In the genomic region with DNA sequence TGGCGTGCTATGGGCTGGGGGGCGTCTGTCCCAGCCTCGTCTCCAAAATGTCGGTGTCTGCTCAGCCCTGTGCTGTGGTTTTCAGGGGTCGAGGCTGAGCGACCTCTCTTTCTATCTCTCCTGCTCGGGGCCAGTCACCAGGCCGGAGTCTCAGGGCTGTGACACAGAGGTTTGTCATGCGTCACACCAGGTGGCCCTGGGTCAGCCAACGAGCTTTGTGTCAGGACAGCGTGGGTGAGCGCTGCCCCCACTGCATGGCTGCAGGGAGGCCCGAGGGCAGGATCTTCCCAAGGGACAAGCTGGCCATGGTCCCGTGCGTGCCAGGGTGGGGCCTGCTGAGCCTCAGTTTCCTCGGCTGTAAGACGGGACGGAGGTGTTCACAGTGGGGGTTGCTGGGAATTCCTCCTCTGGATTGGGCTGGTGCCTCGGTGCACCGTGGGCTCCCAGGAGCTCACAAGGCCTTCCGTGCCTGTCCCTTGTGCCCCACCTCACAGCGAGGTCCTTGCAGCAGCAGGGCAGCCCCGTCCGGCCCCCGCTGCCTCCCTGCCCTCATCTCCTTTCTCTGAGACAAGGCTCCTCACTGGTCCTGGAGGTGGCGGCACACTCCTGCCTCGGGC, we compare ENCODE assay signal across 20 cellular contexts. TPM values are rescaled to one million over a fixed set of nuclear protein-coding genes. Genes with fewer than 3 reads are reported as not detected.
DNase-seq lines count a peak whose midpoint lies in the region; ATAC-seq and TF ChIP-seq lines count a peak whose summit lies in the region.
"Had no signal": no experiment of that assay in that cellular context is flagged by ENCODE, and none has a peak within 500 bp of the region (broad histone marks: within the 10 kb centered on the region; RNA-seq: fewer than 3 reads in every experiment).

No MANE protein-coding gene starts in this region.

- H3K36me3 Mint-ChIP-seq in activated B cell treated with CpG ODN at 0.5 μM for 24 hours (ENCODE audit: low read depth) (peaks cover 7% of the 10 kb centered on the region), endothelial cell (ENCODE audit: low read depth, unreplicated experiment) (no peaks in the 10 kb centered on the region)
- H3K36me3 Mint-ChIP-seq: activated naive CD8-positive, alpha-beta T cell had no signal

- TF ChIP-seq RAD21 in Ishikawa (IDR thresholded peaks at IDR 0.05; ENCODE audit: low read depth) = no peak; the same call in 1 of the 2 replicates

- intact Hi-C loops in activated B cell treated with CpG ODN at 0.5 μM for 24 hours (cut with micrococcal nuclease) = no loop called here

- CTCF ChIA-PET in activated B cell treated with CpG ODN at 0.5 μM for 24 hours (lab: Charles Lee) = no interaction called here

- TF ChIP-seq EP300 in Ishikawa (IDR thresholded peaks at IDR 0.05; ENCODE audit: borderline replicate concordance) = 0 out of 2 replicates have a peak, but pooled peaks have one; percentile 21

- DNase-seq in Caki2 (ENCODE audit: low read depth) = peak; percentile 68
- no peak for DNase-seq in activated B cell treated with CpG ODN at 0.5 μM for 24 hours
- DNase-seq in myocyte (ENCODE audit: low read depth) = peak; percentile 79
- no peak for DNase-seq in NCI-H2196 (lab: John Stamatoyannopoulos, UW; ENCODE audit: unreplicated experiment)
- no peak for DNase-seq in endothelial cell (ENCODE audit: low spot score)
- DNase-seq in amygdala (lab: John Stamatoyannopoulos, UW) = no peak
- DNase-seq: activated CD8-positive, alpha-beta T cell treated with anti-CD3 and anti-CD28 coated beads, Interleukin-2, amount 10 ng/mL, durations not matched to agents 7 days and 5 days; activated T-cell treated with anti-CD3 and anti-CD28 coated beads, Interleukin-2, amount 50 U/mL, for 48 hours; Caco-2; GF-D8; HFFc6; left ventricle myocardium superior; MM.1S; NCI-H1694 treated with DMSO at 0.1 percent for 48 hours; NK-92 treated with Interleukin-12 subunit alpha and Interleukin-12 subunit beta, amount 100 ng/mL, for 24 hours; sigmoid colon had no signal

- H3K27me3 Mint-ChIP-seq in activated B cell treated with CpG ODN at 0.5 μM for 24 hours (no peaks in the 10 kb centered on the region), endothelial cell (ENCODE audit: unreplicated experiment) (peaks cover 2% of the 10 kb centered on the region)
- H3K27me3 Mint-ChIP-seq: activated naive CD8-positive, alpha-beta T cell had no signal

- no peak for TF ChIP-seq CTCF in activated B cell treated with CpG ODN at 0.5 μM for 24 hours (IDR thresholded peaks at IDR 0.05)
- TF ChIP-seq CTCF in endothelial cell (IDR thresholded peaks at IDR 0.05; ENCODE audit: unreplicated experiment) = no peak

- in situ Hi-C loops in Caki2 (cut with HindIII; ENCODE audit: low pct_unique_long_range_greater_than_20kb, low sequenced_read_pairs) = no loop called here

- H3K4me1 Mint-ChIP-seq in activated B cell treated with CpG ODN at 0.5 μM for 24 hours = peaks cover 60% of the 10 kb centered on the region
- H3K4me1 Mint-ChIP-seq in endothelial cell (ENCODE audit: unreplicated experiment) = no peaks in the 10 kb centered on the region

- ATAC-seq in activated B cell treated with CpG ODN at 0.5 μM for 24 hours (ENCODE audit: low read depth) (no peak), HG02885 (IDR thresholded peaks at IDR 0.05; ENCODE audit: poor library complexity, unreplicated experiment) (no peak)
- ATAC-seq: activated CD8-positive, alpha-beta T cell treated with anti-CD3 and anti-CD28 coated beads, Interleukin-2, amount 10 ng/mL, durations not matched to agents 7 days and 5 days; left ventricle myocardium superior had no signal

- H3K4me3 Mint-ChIP-seq in activated B cell treated with CpG ODN at 0.5 μM for 24 hours = no peak overlapping the region
- H3K4me3 Mint-ChIP-seq in endothelial cell (ENCODE audit: unreplicated experiment) = no peak overlapping the region
- H3K4me3 Mint-ChIP-seq: activated CD8-positive, alpha-beta T cell treated with anti-CD3 and anti-CD28 coated beads, Interleukin-2, amount 10 ng/mL, durations not matched to agents 7 days and 5 days; activated naive CD8-positive, alpha-beta T cell; HFFc6 had no signal

- POLR2A ChIA-PET in activated B cell treated with CpG ODN at 0.5 μM for 24 hours (lab: Charles Lee) = no interaction called here

- H3K9me3 Mint-ChIP-seq in activated B cell treated with CpG ODN at 0.5 μM for 24 hours (no peaks in the 10 kb centered on the region), endothelial cell (ENCODE audit: unreplicated experiment) (no peaks in the 10 kb centered on the region)

- H3K27ac Mint-ChIP-seq in activated B cell treated with CpG ODN at 0.5 μM for 24 hours = peak overlapping the region; percentile 46
- no peak overlapping the region for H3K27ac Mint-ChIP-seq in endothelial cell (ENCODE audit: unreplicated experiment)
- H3K27ac Mint-ChIP-seq: activated CD8-positive, alpha-beta T cell treated with anti-CD3 and anti-CD28 coated beads, Interleukin-2, amount 10 ng/mL, durations not matched to agents 7 days and 5 days; activated naive CD8-positive, alpha-beta T cell; HFFc6 had no signal

TF ChIP-seq in Ishikawa, 13 proteins besides CTCF, POLR2A, EP300 and RAD21:
- peak; percentile 48; the same call in 1 of the 2 replicates for TF ChIP-seq EGR1 (IDR thresholded peaks at IDR 0.05)
- TF ChIP-seq, protein P1, sequence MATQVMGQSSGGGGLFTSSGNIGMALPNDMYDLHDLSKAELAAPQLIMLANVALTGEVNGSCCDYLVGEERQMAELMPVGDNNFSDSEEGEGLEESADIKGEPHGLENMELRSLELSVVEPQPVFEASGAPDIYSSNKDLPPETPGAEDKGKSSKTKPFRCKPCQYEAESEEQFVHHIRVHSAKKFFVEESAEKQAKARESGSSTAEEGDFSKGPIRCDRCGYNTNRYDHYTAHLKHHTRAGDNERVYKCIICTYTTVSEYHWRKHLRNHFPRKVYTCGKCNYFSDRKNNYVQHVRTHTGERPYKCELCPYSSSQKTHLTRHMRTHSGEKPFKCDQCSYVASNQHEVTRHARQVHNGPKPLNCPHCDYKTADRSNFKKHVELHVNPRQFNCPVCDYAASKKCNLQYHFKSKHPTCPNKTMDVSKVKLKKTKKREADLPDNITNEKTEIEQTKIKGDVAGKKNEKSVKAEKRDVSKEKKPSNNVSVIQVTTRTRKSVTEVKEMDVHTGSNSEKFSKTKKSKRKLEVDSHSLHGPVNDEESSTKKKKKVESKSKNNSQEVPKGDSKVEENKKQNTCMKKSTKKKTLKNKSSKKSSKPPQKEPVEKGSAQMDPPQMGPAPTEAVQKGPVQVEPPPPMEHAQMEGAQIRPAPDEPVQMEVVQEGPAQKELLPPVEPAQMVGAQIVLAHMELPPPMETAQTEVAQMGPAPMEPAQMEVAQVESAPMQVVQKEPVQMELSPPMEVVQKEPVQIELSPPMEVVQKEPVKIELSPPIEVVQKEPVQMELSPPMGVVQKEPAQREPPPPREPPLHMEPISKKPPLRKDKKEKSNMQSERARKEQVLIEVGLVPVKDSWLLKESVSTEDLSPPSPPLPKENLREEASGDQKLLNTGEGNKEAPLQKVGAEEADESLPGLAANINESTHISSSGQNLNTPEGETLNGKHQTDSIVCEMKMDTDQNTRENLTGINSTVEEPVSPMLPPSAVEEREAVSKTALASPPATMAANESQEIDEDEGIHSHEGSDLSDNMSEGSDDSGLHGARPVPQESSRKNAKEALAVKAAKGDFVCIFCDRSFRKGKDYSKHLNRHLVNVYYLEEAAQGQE (IDR thresholded peaks at IDR 0.05; ENCODE audit: low read depth) = no peak
- TF ChIP-seq, protein P2, sequence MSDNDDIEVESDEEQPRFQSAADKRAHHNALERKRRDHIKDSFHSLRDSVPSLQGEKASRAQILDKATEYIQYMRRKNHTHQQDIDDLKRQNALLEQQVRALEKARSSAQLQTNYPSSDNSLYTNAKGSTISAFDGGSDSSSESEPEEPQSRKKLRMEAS (IDR thresholded peaks at IDR 0.05) = peak; percentile 63; the same call in 1 of the 2 replicates
- no peak for TF ChIP-seq TCF12 (IDR thresholded peaks at IDR 0.05; ENCODE audit: low read depth)
- TF ChIP-seq ZBTB7A (IDR thresholded peaks at IDR 0.05; ENCODE audit: low read depth) = no peak
- TF ChIP-seq, protein P3, sequence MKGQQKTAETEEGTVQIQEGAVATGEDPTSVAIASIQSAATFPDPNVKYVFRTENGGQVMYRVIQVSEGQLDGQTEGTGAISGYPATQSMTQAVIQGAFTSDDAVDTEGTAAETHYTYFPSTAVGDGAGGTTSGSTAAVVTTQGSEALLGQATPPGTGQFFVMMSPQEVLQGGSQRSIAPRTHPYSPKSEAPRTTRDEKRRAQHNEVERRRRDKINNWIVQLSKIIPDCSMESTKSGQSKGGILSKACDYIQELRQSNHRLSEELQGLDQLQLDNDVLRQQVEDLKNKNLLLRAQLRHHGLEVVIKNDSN (IDR thresholded peaks at IDR 0.05) = no peak
- TF ChIP-seq CREB1 (IDR thresholded peaks at IDR 0.05; ENCODE audit: low read depth) = no peak
- TF ChIP-seq NFIC (IDR thresholded peaks at IDR 0.05) = 0 out of 2 replicates have a peak, but pooled peaks have one; percentile 11
TF ChIP-seq in Ishikawa: peak in this region for 3.

RNA-seq across cellular contexts. Expression of a gene that starts 50.5 kb away (rescaled TPM):
- total RNA-seq in Caki2 (2014; rRNA removed; shearing (Covaris generic); ENCODE audit: low replicate concordance) = 0.27 TPM in 1 of 2 replicates, not detected in the other
- total RNA-seq in activated B cell treated with CpG ODN at 0.5 μM for 24 hours (50.8 and 63.3 TPM in 2 replicates), myocyte (0.72 and 1.7 TPM in 2 replicates), endothelial cell (ENCODE audit: unreplicated experiment) (1.6 TPM)
- 1.6 TPM for polyA plus RNA-seq in myocyte (2012)
- total RNA-seq: activated CD8-positive, alpha-beta T cell treated with anti-CD3 and anti-CD28 coated beads, Interleukin-2, amount 10 ng/mL, durations not matched to agents 7 days and 5 days; HFFc6; osteoblast had no signal

Comparison
In these comparisons a context has a peak if more than half of its experiments do, and no peak if none do; other contexts are left out.
1. DNase-seq: peak in Caki2 (single experiment) and myocyte (single experiment); none in activated B cell treated with CpG ODN at 0.5 μM for 24 hours (single experiment), NCI-H2196 (single experiment), endothelial cell (single experiment) and amygdala (0 of 56).
2. RNA of a gene that starts 50.5 kb away (total RNA-seq): 50.8 to 63.3 TPM in activated B cell treated with CpG ODN at 0.5 μM for 24 hours; 1.6 TPM in endothelial cell (single experiment), 0.72 to 1.7 TPM in myocyte and 0.27 TPM in Caki2; every median in the first group is over 10 times any median in the second.